ENCODE assay signal across 9 cellular contexts in the genomic region with DNA sequence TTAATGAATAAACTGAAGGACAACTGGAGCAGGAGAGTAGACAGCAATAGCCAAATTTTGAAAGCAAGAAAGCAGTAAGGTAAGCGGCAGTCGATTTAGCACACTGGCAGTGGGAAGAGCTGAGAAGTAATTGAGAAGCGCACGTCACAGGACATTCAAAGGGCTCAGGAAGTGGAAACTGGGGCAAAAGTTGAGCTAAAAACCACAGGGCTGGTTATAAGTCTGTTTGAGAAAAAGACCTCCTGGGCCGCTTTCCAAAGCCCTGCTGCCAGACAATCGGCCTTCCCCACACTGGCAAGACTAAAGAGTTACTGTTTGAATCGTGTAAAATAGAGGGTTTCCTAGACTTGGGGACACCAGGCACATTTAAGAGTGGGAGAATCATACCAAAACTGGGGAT.
DNase-seq lines count a peak whose midpoint lies in the region; ATAC-seq and TF ChIP-seq lines count a peak whose summit lies in the region.
"Had no signal": no experiment of that assay in that cellular context is flagged by ENCODE, and none has a peak within 500 bp of the region (broad histone marks: within the 10 kb centered on the region; RNA-seq: fewer than 3 reads in every experiment).

No MANE protein-coding gene starts in this region.

- ATAC-seq in SK-N-SH treated with all-trans-retinoic acid at 6 μM for 48 hours = no peak

- peaks cover 5% of the 10 kb centered on the region for H3K4me1 Mint-ChIP-seq in endothelial cell (ENCODE audit: unreplicated experiment)

- no peaks in the 10 kb centered on the region for H3K4me1 ChIP-seq in left ventricle myocardium inferior

- H3K27ac Mint-ChIP-seq in endothelial cell (ENCODE audit: unreplicated experiment) = no peak overlapping the region

- peaks cover 9% of the 10 kb centered on the region for H3K27me3 ChIP-seq in left ventricle myocardium inferior (ENCODE audit: low read depth)

- H3K27me3 Mint-ChIP-seq in endothelial cell (ENCODE audit: unreplicated experiment) = peaks cover 1% of the 10 kb centered on the region

- H3K36me3 ChIP-seq in left ventricle myocardium inferior = no peaks in the 10 kb centered on the region

- H3K9me3 Mint-ChIP-seq in endothelial cell (ENCODE audit: unreplicated experiment) = no peaks in the 10 kb centered on the region

- peak overlapping the region; percentile 10; the same call in 1 of the 2 replicates for H3K4me3 ChIP-seq in Jurkat, Clone E6-1 (ENCODE audit: low read length)
- H3K4me3 ChIP-seq in left ventricle myocardium inferior = no peak overlapping the region

- no peaks in the 10 kb centered on the region for H3K36me3 Mint-ChIP-seq in endothelial cell (ENCODE audit: low read depth, unreplicated experiment)

- no peak overlapping the region for H3K27ac ChIP-seq in left ventricle myocardium inferior (replicated peaks)

- intact Hi-C loops in left ventricle myocardium inferior (cut with micrococcal nuclease) = loop anchor here (10.0 kb wide), 3 partner anchors 98 to 428 kb away; no protein-coding TSS in a partner anchor

- TF ChIP-seq CTCF in endothelial cell (IDR thresholded peaks at IDR 0.05; ENCODE audit: unreplicated experiment) = no peak
- no peak for TF ChIP-seq CTCF in left ventricle myocardium inferior (IDR thresholded peaks at IDR 0.05; ENCODE audit: borderline replicate concordance)

- peaks cover 19% of the 10 kb centered on the region for H3K9me3 ChIP-seq in left ventricle myocardium inferior (replicated peaks)

- no peak overlapping the region for H3K4me3 Mint-ChIP-seq in endothelial cell (ENCODE audit: unreplicated experiment)

- peak; percentile 87 for DNase-seq in Jurkat, Clone E6-1 (ENCODE audit: low read depth, low spot score)
- peak; percentile 39 for DNase-seq in activated CD4-positive, alpha-beta T cell treated with anti-CD3 and anti-CD28 coated beads, Interleukin-2, amount 50 U/mL, for 1 hour
- peak; percentile 3 for DNase-seq in endothelial cell (ENCODE audit: low spot score)
- DNase-seq in stimulated activated naive CD4-positive, alpha-beta T cell (lab: John Stamatoyannopoulos, UW) = peak in 4 of 6 experiments; percentile 3 to 61 (median 26)
- no peak for DNase-seq in AG20443 (ENCODE audit: low spot score)
- DNase-seq in left ventricle myocardium inferior = no peak
- DNase-seq: NCI-H1930; stimulated activated CD4-positive, alpha-beta T cell treated with anti-CD3 and anti-CD28 coated beads, Interleukin-4, amount 100 ng/mL, for 4 hours had no signal

TF ChIP-seq in SK-N-SH treated with all-trans-retinoic acid at 6 μM for 48 hours, 23 proteins besides CTCF, POLR2A, EP300 and RAD21:
- no peak for TF ChIP-seq ZC3H10 (CRISPR knock-in tag; IDR thresholded peaks at IDR 0.05)
- TF ChIP-seq BACH2 (CRISPR knock-in tag; IDR thresholded peaks at IDR 0.05; ENCODE audit: borderline replicate concordance) = no peak
- no peak for TF ChIP-seq ZNF565 (CRISPR knock-in tag; conservative IDR thresholded peaks at IDR 0.05; ENCODE audit: low read depth)
- TF ChIP-seq TOX (CRISPR knock-in tag; IDR thresholded peaks at IDR 0.05; ENCODE audit: borderline replicate concordance) = no peak
- TF ChIP-seq RARB (CRISPR knock-in tag; IDR thresholded peaks at IDR 0.05) = no peak
- no peak for TF ChIP-seq ZNF70 (CRISPR knock-in tag; IDR thresholded peaks at IDR 0.05)
- no peak for TF ChIP-seq CSRNP3 (CRISPR knock-in tag; IDR thresholded peaks at IDR 0.05)
- TF ChIP-seq, protein P1, sequence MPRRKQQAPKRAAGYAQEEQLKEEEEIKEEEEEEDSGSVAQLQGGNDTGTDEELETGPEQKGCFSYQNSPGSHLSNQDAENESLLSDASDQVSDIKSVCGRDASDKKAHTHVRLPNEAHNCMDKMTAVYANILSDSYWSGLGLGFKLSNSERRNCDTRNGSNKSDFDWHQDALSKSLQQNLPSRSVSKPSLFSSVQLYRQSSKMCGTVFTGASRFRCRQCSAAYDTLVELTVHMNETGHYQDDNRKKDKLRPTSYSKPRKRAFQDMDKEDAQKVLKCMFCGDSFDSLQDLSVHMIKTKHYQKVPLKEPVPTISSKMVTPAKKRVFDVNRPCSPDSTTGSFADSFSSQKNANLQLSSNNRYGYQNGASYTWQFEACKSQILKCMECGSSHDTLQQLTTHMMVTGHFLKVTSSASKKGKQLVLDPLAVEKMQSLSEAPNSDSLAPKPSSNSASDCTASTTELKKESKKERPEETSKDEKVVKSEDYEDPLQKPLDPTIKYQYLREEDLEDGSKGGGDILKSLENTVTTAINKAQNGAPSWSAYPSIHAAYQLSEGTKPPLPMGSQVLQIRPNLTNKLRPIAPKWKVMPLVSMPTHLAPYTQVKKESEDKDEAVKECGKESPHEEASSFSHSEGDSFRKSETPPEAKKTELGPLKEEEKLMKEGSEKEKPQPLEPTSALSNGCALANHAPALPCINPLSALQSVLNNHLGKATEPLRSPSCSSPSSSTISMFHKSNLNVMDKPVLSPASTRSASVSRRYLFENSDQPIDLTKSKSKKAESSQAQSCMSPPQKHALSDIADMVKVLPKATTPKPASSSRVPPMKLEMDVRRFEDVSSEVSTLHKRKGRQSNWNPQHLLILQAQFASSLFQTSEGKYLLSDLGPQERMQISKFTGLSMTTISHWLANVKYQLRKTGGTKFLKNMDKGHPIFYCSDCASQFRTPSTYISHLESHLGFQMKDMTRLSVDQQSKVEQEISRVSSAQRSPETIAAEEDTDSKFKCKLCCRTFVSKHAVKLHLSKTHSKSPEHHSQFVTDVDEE (CRISPR knock-in tag; IDR thresholded peaks at IDR 0.05) = no peak
- no peak for TF ChIP-seq ARNTL (CRISPR knock-in tag; IDR thresholded peaks at IDR 0.05; ENCODE audit: borderline replicate concordance, low read depth)
- no peak for TF ChIP-seq ZFP30 (CRISPR knock-in tag; IDR thresholded peaks at IDR 0.05)
- no peak for TF ChIP-seq TCF4 (CRISPR knock-in tag; IDR thresholded peaks at IDR 0.05; ENCODE audit: borderline replicate concordance)

Comparison
In these comparisons a context has a peak if more than half of its experiments do, and no peak if none do; other contexts are left out.
1. DNase-seq: peak in Jurkat, Clone E6-1 (single experiment), activated CD4-positive, alpha-beta T cell treated with anti-CD3 and anti-CD28 coated beads, Interleukin-2, amount 50 U/mL, for 1 hour (single experiment), endothelial cell (single experiment) and stimulated activated naive CD4-positive, alpha-beta T cell (4 of 6); none in AG20443 (single experiment) and left ventricle myocardium inferior (single experiment).